Comparison of ENCODE assay signal across 1 cellular context in the genomic region with DNA sequence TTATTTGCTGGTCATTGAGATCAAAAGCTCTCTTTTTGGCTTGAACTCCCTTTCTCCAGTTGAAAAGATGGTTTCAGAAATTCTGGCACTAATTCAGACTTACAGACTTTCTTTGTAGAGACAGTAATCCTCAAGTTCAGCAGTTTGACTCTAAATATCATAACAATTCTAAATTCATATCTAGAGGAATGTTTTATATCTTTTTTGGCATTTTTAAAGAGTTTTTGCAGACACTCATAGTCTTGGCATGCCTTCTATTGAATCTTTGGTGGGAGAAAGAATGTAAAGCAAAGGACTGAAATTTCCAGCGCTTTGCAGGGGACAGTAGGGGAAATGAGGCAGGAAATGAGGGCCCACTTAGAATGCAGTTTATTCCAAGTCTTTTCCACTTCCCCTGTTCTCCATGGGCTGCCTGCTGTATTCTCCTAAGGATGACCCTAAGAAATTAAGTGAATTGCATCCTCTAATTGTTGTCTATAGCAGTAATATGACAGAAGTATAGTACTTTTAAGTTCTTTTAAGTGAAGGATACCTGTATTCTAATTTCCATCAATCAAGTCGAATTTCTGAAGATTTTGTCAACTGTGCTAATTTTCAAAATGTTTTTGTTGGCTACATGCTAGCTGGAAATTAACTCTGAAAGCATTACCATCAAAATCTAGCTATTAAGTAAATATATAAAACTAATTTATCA.
TF ChIP-seq lines count a peak whose summit lies in the region.

No MANE protein-coding gene starts in this region.

TF ChIP-seq in WTC11, 78 proteins besides CTCF, POLR2A, EP300 and RAD21 (continued from another document):
- TF ChIP-seq, protein P1, sequence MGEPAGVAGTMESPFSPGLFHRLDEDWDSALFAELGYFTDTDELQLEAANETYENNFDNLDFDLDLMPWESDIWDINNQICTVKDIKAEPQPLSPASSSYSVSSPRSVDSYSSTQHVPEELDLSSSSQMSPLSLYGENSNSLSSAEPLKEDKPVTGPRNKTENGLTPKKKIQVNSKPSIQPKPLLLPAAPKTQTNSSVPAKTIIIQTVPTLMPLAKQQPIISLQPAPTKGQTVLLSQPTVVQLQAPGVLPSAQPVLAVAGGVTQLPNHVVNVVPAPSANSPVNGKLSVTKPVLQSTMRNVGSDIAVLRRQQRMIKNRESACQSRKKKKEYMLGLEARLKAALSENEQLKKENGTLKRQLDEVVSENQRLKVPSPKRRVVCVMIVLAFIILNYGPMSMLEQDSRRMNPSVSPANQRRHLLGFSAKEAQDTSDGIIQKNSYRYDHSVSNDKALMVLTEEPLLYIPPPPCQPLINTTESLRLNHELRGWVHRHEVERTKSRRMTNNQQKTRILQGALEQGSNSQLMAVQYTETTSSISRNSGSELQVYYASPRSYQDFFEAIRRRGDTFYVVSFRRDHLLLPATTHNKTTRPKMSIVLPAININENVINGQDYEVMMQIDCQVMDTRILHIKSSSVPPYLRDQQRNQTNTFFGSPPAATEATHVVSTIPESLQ (CRISPR knock-in tag; IDR thresholded peaks at IDR 0.05): no peak
- no peak for TF ChIP-seq ZMAT4 (CRISPR knock-in tag; IDR thresholded peaks at IDR 0.05)
- TF ChIP-seq, protein P2, sequence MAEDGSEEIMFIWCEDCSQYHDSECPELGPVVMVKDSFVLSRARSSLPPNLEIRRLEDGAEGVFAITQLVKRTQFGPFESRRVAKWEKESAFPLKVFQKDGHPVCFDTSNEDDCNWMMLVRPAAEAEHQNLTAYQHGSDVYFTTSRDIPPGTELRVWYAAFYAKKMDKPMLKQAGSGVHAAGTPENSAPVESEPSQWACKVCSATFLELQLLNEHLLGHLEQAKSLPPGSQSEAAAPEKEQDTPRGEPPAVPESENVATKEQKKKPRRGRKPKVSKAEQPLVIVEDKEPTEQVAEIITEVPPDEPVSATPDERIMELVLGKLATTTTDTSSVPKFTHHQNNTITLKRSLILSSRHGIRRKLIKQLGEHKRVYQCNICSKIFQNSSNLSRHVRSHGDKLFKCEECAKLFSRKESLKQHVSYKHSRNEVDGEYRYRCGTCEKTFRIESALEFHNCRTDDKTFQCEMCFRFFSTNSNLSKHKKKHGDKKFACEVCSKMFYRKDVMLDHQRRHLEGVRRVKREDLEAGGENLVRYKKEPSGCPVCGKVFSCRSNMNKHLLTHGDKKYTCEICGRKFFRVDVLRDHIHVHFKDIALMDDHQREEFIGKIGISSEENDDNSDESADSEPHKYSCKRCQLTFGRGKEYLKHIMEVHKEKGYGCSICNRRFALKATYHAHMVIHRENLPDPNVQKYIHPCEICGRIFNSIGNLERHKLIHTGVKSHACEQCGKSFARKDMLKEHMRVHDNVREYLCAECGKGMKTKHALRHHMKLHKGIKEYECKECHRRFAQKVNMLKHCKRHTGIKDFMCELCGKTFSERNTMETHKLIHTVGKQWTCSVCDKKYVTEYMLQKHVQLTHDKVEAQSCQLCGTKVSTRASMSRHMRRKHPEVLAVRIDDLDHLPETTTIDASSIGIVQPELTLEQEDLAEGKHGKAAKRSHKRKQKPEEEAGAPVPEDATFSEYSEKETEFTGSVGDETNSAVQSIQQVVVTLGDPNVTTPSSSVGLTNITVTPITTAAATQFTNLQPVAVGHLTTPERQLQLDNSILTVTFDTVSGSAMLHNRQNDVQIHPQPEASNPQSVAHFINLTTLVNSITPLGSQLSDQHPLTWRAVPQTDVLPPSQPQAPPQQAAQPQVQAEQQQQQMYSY (CRISPR knock-in tag; IDR thresholded peaks at IDR 0.05): no peak
- TF ChIP-seq NR3C1 (CRISPR knock-in tag; conservative IDR thresholded peaks at IDR 0.05; ENCODE audit: low read depth): no peak
- TF ChIP-seq ZNF423 (CRISPR knock-in tag; IDR thresholded peaks at IDR 0.05): no peak
- TF ChIP-seq GRHL2 (CRISPR knock-in tag; IDR thresholded peaks at IDR 0.05; ENCODE audit: insufficient replicate concordance, severe bottlenecking): no peak
- TF ChIP-seq, protein P3, sequence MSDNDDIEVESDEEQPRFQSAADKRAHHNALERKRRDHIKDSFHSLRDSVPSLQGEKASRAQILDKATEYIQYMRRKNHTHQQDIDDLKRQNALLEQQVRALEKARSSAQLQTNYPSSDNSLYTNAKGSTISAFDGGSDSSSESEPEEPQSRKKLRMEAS (CRISPR knock-in tag; IDR thresholded peaks at IDR 0.05): no peak
- no peak for TF ChIP-seq ZNF416 (CRISPR knock-in tag; IDR thresholded peaks at IDR 0.05)
- no peak for TF ChIP-seq IRF1 (CRISPR knock-in tag; IDR thresholded peaks at IDR 0.05)
